17 cellular contexts compared by ENCODE assay signal in the genomic region with DNA sequence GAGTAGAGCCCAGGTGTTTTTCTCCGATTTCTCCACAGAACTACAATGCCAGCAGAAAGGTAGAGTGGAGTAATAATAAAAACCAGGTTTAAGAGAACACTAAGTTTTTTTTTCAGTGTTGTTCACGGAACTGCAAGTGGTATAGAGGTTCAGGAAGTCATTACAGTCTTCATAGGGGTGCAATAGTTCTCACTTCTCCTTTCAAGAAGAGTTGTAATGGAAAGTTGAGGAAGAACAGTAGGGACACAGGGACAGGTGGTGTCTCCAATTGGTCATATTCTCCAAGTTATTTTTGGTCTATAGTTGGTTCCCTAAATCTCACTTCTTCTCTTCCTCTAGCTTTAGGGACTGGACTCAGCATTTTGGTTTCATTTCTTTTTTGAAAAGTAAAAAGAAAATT.
"Had no signal": no experiment of that assay in that cellular context is flagged by ENCODE, and none has a peak within 500 bp of the region (broad histone marks: within the 10 kb centered on the region; RNA-seq: fewer than 3 reads in every experiment).

No MANE protein-coding gene starts in this region.

- ATAC-seq: activated CD4-positive, CD25-positive, alpha-beta regulatory T cell treated with anti-CD3 and anti-CD28 coated beads, Interleukin-2, amount 50 U/mL, for 24 hours; left lung had no signal

- DNase-seq: activated naive CD4-positive, alpha-beta T cell; activated naive CD8-positive, alpha-beta T cell treated with anti-CD3 and anti-CD28 coated beads, Interleukin-2, amount 10 ng/mL, durations not matched to agents 7 days and 5 days; activated T-cell treated with anti-CD3 and anti-CD28 coated beads for 4 hours; central memory CD4-positive, alpha-beta T cell; colonic mucosa; kidney; left lung; mesenchymal stem cell; nucleus accumbens; small intestine; stimulated activated CD4-positive, alpha-beta T cell treated with anti-CD3 and anti-CD28 coated beads, Interleukin-4, amount 100 ng/mL, for 24 hours; stimulated activated naive CD4-positive, alpha-beta T cell; tibial artery had no signal

- H3K36me3 ChIP-seq: colonic mucosa, esophagus muscularis mucosa, left lung, tibial artery, vagina had no signal

- H3K4me1 ChIP-seq: colonic mucosa, left lung, tibial artery, vagina had no signal

- H3K9me3 ChIP-seq: colonic mucosa, esophagus muscularis mucosa, left lung, tibial artery, vagina had no signal

- H3K27me3 ChIP-seq: colonic mucosa, esophagus muscularis mucosa, hepatocyte, left lung, tibial artery, vagina had no signal

- H3K4me3 ChIP-seq: colonic mucosa, esophagus muscularis mucosa, hepatocyte, left lung, tibial artery, vagina had no signal

- H3K27ac ChIP-seq: colonic mucosa, esophagus muscularis mucosa, hepatocyte, left lung, tibial artery, vagina had no signal
